14 cellular contexts compared by ENCODE assay signal in genomic region chr7:94374721-94375120, GRCh38. TPM values are rescaled to one million over a fixed set of nuclear protein-coding genes. Genes with fewer than 3 reads are reported as not detected.
DNase-seq lines count a peak whose midpoint lies in the region; ATAC-seq and TF ChIP-seq lines count a peak whose summit lies in the region.
"Had no signal": no experiment of that assay in that cellular context is flagged by ENCODE, and none has a peak within 500 bp of the region (broad histone marks: within the 10 kb centered on the region; RNA-seq: fewer than 3 reads in every experiment).

No MANE protein-coding gene starts in this region.

- H3K9me3 Mint-ChIP-seq in CD14-positive monocyte: no peaks in the 10 kb centered on the region
- H3K9me3 Mint-ChIP-seq: T-helper 1 cell treated with Interleukin-12 subunit alpha and Interleukin-12 subunit beta and Interleukin-4 antibody, amounts not matched to agents 30 μg/mL and 1 μg/mL, for 36 hours had no signal

- no peaks in the 10 kb centered on the region for H3K36me3 Mint-ChIP-seq in CD14-positive monocyte

- H3K4me1 ChIP-seq in adipocyte (ENCODE audit: control insufficient read depth, insufficient read depth, low read length): peaks cover 53% of the 10 kb centered on the region
- no peaks in the 10 kb centered on the region for H3K4me1 ChIP-seq in right cardiac atrium (ENCODE audit: control insufficient read depth, insufficient read depth, low read length)

- peak; percentile 50 for DNase-seq in EH (ENCODE audit: low read depth)
- peak; percentile 45 for DNase-seq in adipocyte (ENCODE audit: low read depth)
- DNase-seq in right cardiac atrium: no peak
- DNase-seq in sciatic nerve (ENCODE audit: low spot score): no peak
- DNase-seq in CD14-positive monocyte (ENCODE audit: low spot score): no peak
- DNase-seq in activated effector memory CD4-positive, alpha-beta T cell treated with anti-CD3 and anti-CD28 coated beads, Interleukin-2, amount 50 U/mL, for 16 hours: no peak
- no peak for DNase-seq in AG08395 (ENCODE audit: low spot score)
- DNase-seq: activated T-cell treated with anti-CD3 and anti-CD28 coated beads, Interleukin-2, amount 50 U/mL, for 48 hours; COR-L47; effector memory CD4-positive, alpha-beta T cell had no signal

- no peaks in the 10 kb centered on the region for H3K9me3 ChIP-seq in adipocyte (ENCODE audit: control insufficient read depth, low read length)
- H3K9me3 ChIP-seq in right cardiac atrium (ENCODE audit: control insufficient read depth, low read length): no peaks in the 10 kb centered on the region

- peak overlapping the region; percentile 95 for H3K9ac ChIP-seq in adipocyte (ENCODE audit: low read length)

- ATAC-seq in right cardiac atrium (no peak), sciatic nerve (peak; percentile 3), esophagus mucosa (no peak)

- no peak overlapping the region for H3K27ac Mint-ChIP-seq in CD14-positive monocyte
- H3K27ac Mint-ChIP-seq: T-helper 1 cell treated with Interleukin-12 subunit alpha and Interleukin-12 subunit beta and Interleukin-4 antibody, amounts not matched to agents 30 μg/mL and 1 μg/mL, for 36 hours had no signal

- H3K27me3 Mint-ChIP-seq in CD14-positive monocyte (ENCODE audit: low read depth in 3 of 3): peaks cover 0 to 4% (median 0%) of the 10 kb centered on the region in 3 donors

- TF ChIP-seq CTCF in CD14-positive monocyte (IDR thresholded peaks at IDR 0.05): no peak

- H3K27me3 ChIP-seq in adipocyte (replicated peaks; ENCODE audit: control insufficient read depth, insufficient read depth, low read length) (no peaks in the 10 kb centered on the region), right cardiac atrium (ENCODE audit: control insufficient read depth, insufficient read depth) (no peaks in the 10 kb centered on the region)

- no peaks in the 10 kb centered on the region for H3K36me3 ChIP-seq in adipocyte (ENCODE audit: control insufficient read depth, insufficient read depth, low read length, severe bottlenecking)

- intact Hi-C loops in right cardiac atrium (cut with DNase I): no loop called here
- intact Hi-C loops in sciatic nerve (cut with DNase I): loop anchor here (10.0 kb wide), 1 partner anchor 70 kb away; no protein-coding TSS in a partner anchor
- intact Hi-C loops in CD14-positive monocyte (cut with micrococcal nuclease): no loop called here

- no peaks in the 10 kb centered on the region for H3K4me1 Mint-ChIP-seq in CD14-positive monocyte

- H3K4me3 ChIP-seq in adipocyte (ENCODE audit: low read length) (peak overlapping the region; percentile 76), right cardiac atrium (ENCODE audit: low read length) (peak overlapping the region; percentile 42)
- H3K4me3 ChIP-seq: lung had no signal

- WGBS in right cardiac atrium: 26% methylated on average over 3 of the region's 3 CpGs

- H3K4me3 Mint-ChIP-seq in CD14-positive monocyte: no peak overlapping the region
- H3K4me3 Mint-ChIP-seq: T-helper 1 cell treated with Interleukin-12 subunit alpha and Interleukin-12 subunit beta and Interleukin-4 antibody, amounts not matched to agents 30 μg/mL and 1 μg/mL, for 36 hours had no signal

- peak overlapping the region; percentile 86 for H3K27ac ChIP-seq in right cardiac atrium (ENCODE audit: low read length)
- H3K27ac ChIP-seq: HL-60 had no signal

RNA-seq across cellular contexts. Expression of gene COL1A2, which starts 20.0 kb away (rescaled TPM):
- 100 to 1,000 TPM; 127 to 259 (median 202) TPM for total RNA-seq in right cardiac atrium
- 115 TPM for polyA plus RNA-seq in right cardiac atrium
- 443 TPM for total RNA-seq in sciatic nerve
- 21.9 TPM for total RNA-seq in esophagus mucosa
- not detected for polyA plus RNA-seq in CD14-positive monocyte

Comparison
In these comparisons a context has a peak if more than half of its experiments do, and no peak if none do; other contexts are left out.
1. DNase-seq: peak in EH (single experiment) and adipocyte (single experiment); none in right cardiac atrium (0 of 3), sciatic nerve (single experiment), CD14-positive monocyte (single experiment), activated effector memory CD4-positive, alpha-beta T cell treated with anti-CD3 and anti-CD28 coated beads, Interleukin-2, amount 50 U/mL, for 16 hours (single experiment) and AG08395 (single experiment).